8 cellular contexts compared by ENCODE assay signal in genomic region chr9:35114113-35114847, GRCh38. TPM values are rescaled to one million over a fixed set of nuclear protein-coding genes. Genes with fewer than 3 reads are reported as not detected.
DNase-seq lines count a peak whose midpoint lies in the region; TF ChIP-seq lines count a peak whose summit lies in the region.

No MANE protein-coding gene starts in this region.

- H3K4me1 ChIP-seq in Caco-2 (peaks cover 32% of the 10 kb centered on the region), Peyer's patch (peaks cover 0 to 55% (median 17%) of the 10 kb centered on the region in 4 donors)

- no TSS peak for BruUV-seq in Caco-2 (replicated peaks; lab: Mats Ljungman, UMichigan)

- H3K27ac Mint-ChIP-seq in Caco-2 (ENCODE audit: unreplicated experiment) (peak overlapping the region; percentile 35), nephron (peak overlapping the region; percentile 90 to 97 (median 93))
- peak overlapping the region; percentile 89 for H3K27ac Mint-ChIP-seq in activated T-helper 2 cell treated with anti-CD3 and anti-CD28 coated beads, Interferon-gamma antibody, Interleukin-2, Interleukin-4, amounts not matched to agents 10 μg/mL and 5 μg/mL and 100 μg/mL, durations not matched to agents 14 hours and 24 hours and 36 hours

- no peaks in the 10 kb centered on the region for H3K9me3 ChIP-seq in Caco-2
- no peaks in the 10 kb centered on the region for H3K9me3 ChIP-seq in Peyer's patch

- no peak for TF ChIP-seq CTCF in Caco-2 (IDR thresholded peaks at IDR 0.05; ENCODE audit: insufficient read depth in 1 of 2, low read depth in 1 of 2, low read length in 1 of 2, severe bottlenecking in 1 of 2, unreplicated experiment in 1 of 2)
- no peak for TF ChIP-seq CTCF in Peyer's patch (IDR thresholded peaks at IDR 0.05)
- no peak for TF ChIP-seq CTCF in fibroblast of the aortic adventitia (IDR thresholded peaks at IDR 0.05; ENCODE audit: insufficient read depth, low read length)
- no peak for TF ChIP-seq CTCF in nephron (IDR thresholded peaks at IDR 0.05; ENCODE audit: unreplicated experiment in 3 of 3)

- peak in 1 of 2 donors; percentile 19 for TF ChIP-seq POLR2A in Peyer's patch (IDR thresholded peaks at IDR 0.05)

- CTCF ChIA-PET in Caco-2 (lab: Charles Lee): interaction anchor here (0.9 kb wide), 1 partner anchor 439 kb away, joined by 5 read pairs; no protein-coding TSS in a partner anchor

- DNase-seq in Caco-2 (peak; percentile 66 to 83), HT-29 (ENCODE audit: low spot score) (peak; percentile 91), Peyer's patch (peak; percentile 51 to 90 (median 76)), fibroblast of the aortic adventitia (ENCODE audit: low read depth) (peak; percentile 96), NCI-H2171 treated with DMSO at 0.1 percent for 48 hours (lab: John Stamatoyannopoulos, UW) (no peak)
- DNase-seq in activated T-helper 2 cell treated with anti-CD3 and anti-CD28 coated beads, Interferon-gamma antibody, Interleukin-2, Interleukin-4, amounts not matched to agents 10 μg/mL and 5 μg/mL and 100 μg/mL, durations not matched to agents 14 hours and 24 hours and 36 hours (ENCODE audit: low spot score): peak; percentile 79

- H3K4me1 Mint-ChIP-seq in Caco-2 (ENCODE audit: low read depth, unreplicated experiment) (peaks cover 27% of the 10 kb centered on the region), nephron (peaks cover 47% of the 10 kb centered on the region)
- H3K4me1 Mint-ChIP-seq in activated T-helper 2 cell treated with anti-CD3 and anti-CD28 coated beads, Interferon-gamma antibody, Interleukin-2, Interleukin-4, amounts not matched to agents 10 μg/mL and 5 μg/mL and 100 μg/mL, durations not matched to agents 14 hours and 24 hours and 36 hours (ENCODE audit: low read depth): peaks cover 45% of the 10 kb centered on the region

- peak overlapping the region; percentile 91 for H3K4me3 Mint-ChIP-seq in Caco-2 (ENCODE audit: unreplicated experiment)
- peak overlapping the region; percentile 91 for H3K4me3 Mint-ChIP-seq in activated T-helper 2 cell treated with anti-CD3 and anti-CD28 coated beads, Interferon-gamma antibody, Interleukin-2, Interleukin-4, amounts not matched to agents 10 μg/mL and 5 μg/mL and 100 μg/mL, durations not matched to agents 14 hours and 24 hours and 36 hours (ENCODE audit: low read depth)
- peak overlapping the region; percentile 93 to 97 (median 94) for H3K4me3 Mint-ChIP-seq in nephron

- H3K27ac ChIP-seq in Peyer's patch: peak overlapping the region; percentile 78 to 94 (median 82)
- peak overlapping the region; percentile 89 for H3K27ac ChIP-seq in temporal lobe (ENCODE audit: low read depth, low read length)

- no peaks in the 10 kb centered on the region for H3K36me3 ChIP-seq in Caco-2 (ENCODE audit: control insufficient read depth, insufficient read depth, low read length)
- H3K36me3 ChIP-seq in Peyer's patch: no peaks in the 10 kb centered on the region

- H3K9me3 Mint-ChIP-seq in Caco-2 (ENCODE audit: unreplicated experiment) (no peaks in the 10 kb centered on the region), nephron (no peaks in the 10 kb centered on the region)
- H3K9me3 Mint-ChIP-seq in activated T-helper 2 cell treated with anti-CD3 and anti-CD28 coated beads, Interferon-gamma antibody, Interleukin-2, Interleukin-4, amounts not matched to agents 10 μg/mL and 5 μg/mL and 100 μg/mL, durations not matched to agents 14 hours and 24 hours and 36 hours: no peaks in the 10 kb centered on the region

- H3K4me3 ChIP-seq in Caco-2 (ENCODE audit: low read depth, low read length) (peak overlapping the region; percentile 92), Peyer's patch (peak overlapping the region; percentile 46 to 69 (median 60)), fibroblast of the aortic adventitia (ENCODE audit: low read depth, low read length) (peak overlapping the region; percentile 99)

- H3K27me3 ChIP-seq in Caco-2 (replicated peaks; ENCODE audit: control insufficient read depth, insufficient read depth, low read length) (no peaks in the 10 kb centered on the region), Peyer's patch (no peaks in the 10 kb centered on the region)

- peaks cover 28% of the 10 kb centered on the region for H3K36me3 Mint-ChIP-seq in Caco-2 (ENCODE audit: insufficient read depth, unreplicated experiment)
- H3K36me3 Mint-ChIP-seq in activated T-helper 2 cell treated with anti-CD3 and anti-CD28 coated beads, Interferon-gamma antibody, Interleukin-2, Interleukin-4, amounts not matched to agents 10 μg/mL and 5 μg/mL and 100 μg/mL, durations not matched to agents 14 hours and 24 hours and 36 hours (ENCODE audit: low read depth): no peaks in the 10 kb centered on the region
- H3K36me3 Mint-ChIP-seq in nephron (ENCODE audit: low read depth): peaks cover 3% of the 10 kb centered on the region

- POLR2A ChIA-PET in Caco-2 (lab: Charles Lee): interaction anchor here (0.5 to 3.3 kb wide), 2 partner anchors 11 to 40 kb away, joined by 3 to 26 read pairs; partner anchors contain the start of gene STOML2

- intact Hi-C loops in Caco-2 (cut with micrococcal nuclease; ENCODE audit: unreplicated experiment): loop anchor here (5.0 to 10.0 kb wide), 2 partner anchors 488 to 621 kb away; partner anchors contain the start of genes CREB3 and TLN1
- intact Hi-C loops in activated T-helper 2 cell treated with anti-CD3 and anti-CD28 coated beads, Interferon-gamma antibody, Interleukin-2, Interleukin-4, amounts not matched to agents 10 μg/mL and 5 μg/mL and 100 μg/mL, durations not matched to agents 14 hours and 24 hours and 36 hours (cut with micrococcal nuclease): loop anchor here (1.0 to 10.0 kb wide), 4 partner anchors 127 to 701 kb away; partner anchors contain the start of genes DNAI1, DNAJB5, FAM219A and HINT2

- H3K27me3 Mint-ChIP-seq in Caco-2 (ENCODE audit: insufficient read depth, unreplicated experiment) (no peaks in the 10 kb centered on the region), nephron (ENCODE audit: low read depth) (peaks cover 5% of the 10 kb centered on the region)
- no peaks in the 10 kb centered on the region for H3K27me3 Mint-ChIP-seq in activated T-helper 2 cell treated with anti-CD3 and anti-CD28 coated beads, Interferon-gamma antibody, Interleukin-2, Interleukin-4, amounts not matched to agents 10 μg/mL and 5 μg/mL and 100 μg/mL, durations not matched to agents 14 hours and 24 hours and 36 hours (ENCODE audit: low read depth)

RNA-seq across cellular contexts. Expression of gene ATOSB, which starts 1.4 kb away (rescaled TPM):
- 5.8 and 6.4 TPM in 2 replicates for total RNA-seq in Caco-2 (2022)
- total RNA-seq in HT-29 (2014; rRNA removed; shearing (Covaris generic)): 13.1 and 13.8 TPM in 2 replicates
- 10 to 100 TPM in 3 of 4 donors, 1 to 10 TPM in 1; 4.1 to 31.5 (median 22.6) TPM for total RNA-seq in Peyer's patch
- total RNA-seq in activated T-helper 2 cell treated with anti-CD3 and anti-CD28 coated beads, Interferon-gamma antibody, Interleukin-2, Interleukin-4, amounts not matched to agents 10 μg/mL and 5 μg/mL and 100 μg/mL, durations not matched to agents 14 hours and 24 hours and 36 hours: 7.0 and 7.3 TPM in 2 replicates
- total RNA-seq in fibroblast of the aortic adventitia (ENCODE audit: low replicate concordance): 14.1 and 22.1 TPM in 2 replicates
- total RNA-seq in temporal lobe: 14.8 TPM

RNA-seq across cellular contexts. Expression of gene STOML2, which starts 11.3 kb away (rescaled TPM):
- total RNA-seq in Caco-2 (2022) (235 and 239 TPM in 2 replicates), Peyer's patch (100 to 1,000 TPM in 1 of 4 donors, 10 to 100 TPM in 3; 54.1 to 104 (median 88.7) TPM), fibroblast of the aortic adventitia (ENCODE audit: low replicate concordance) (65.3 and 109 TPM in 2 replicates), temporal lobe (27.5 TPM)
- total RNA-seq in HT-29 (2014; rRNA removed; shearing (Covaris generic)): 252 and 264 TPM in 2 replicates
- total RNA-seq in activated T-helper 2 cell treated with anti-CD3 and anti-CD28 coated beads, Interferon-gamma antibody, Interleukin-2, Interleukin-4, amounts not matched to agents 10 μg/mL and 5 μg/mL and 100 μg/mL, durations not matched to agents 14 hours and 24 hours and 36 hours: 211 and 214 TPM in 2 replicates

RNA-seq across cellular contexts. Expression of gene PIGO, which starts 17.9 kb away (rescaled TPM):
- total RNA-seq in Caco-2 (2022) (38.7 and 41.5 TPM in 2 replicates), Peyer's patch (10 to 100 TPM; 14.9 to 30.5 (median 27.0) TPM), fibroblast of the aortic adventitia (ENCODE audit: low replicate concordance) (8.9 and 12.1 TPM in 2 replicates), temporal lobe (8.1 TPM)
- 33.4 and 38.5 TPM in 2 replicates for total RNA-seq in HT-29 (2014; rRNA removed; shearing (Covaris generic))
- total RNA-seq in activated T-helper 2 cell treated with anti-CD3 and anti-CD28 coated beads, Interferon-gamma antibody, Interleukin-2, Interleukin-4, amounts not matched to agents 10 μg/mL and 5 μg/mL and 100 μg/mL, durations not matched to agents 14 hours and 24 hours and 36 hours: 33.0 and 37.8 TPM in 2 replicates

RNA-seq across cellular contexts. Expression of gene FANCG, which starts 34.5 kb away (rescaled TPM):
- total RNA-seq in Caco-2 (2022): 68.9 and 74.8 TPM in 2 replicates
- total RNA-seq in HT-29 (2014; rRNA removed; shearing (Covaris generic)): 51.1 and 62.5 TPM in 2 replicates
- total RNA-seq in Peyer's patch: 10 to 100 TPM; 14.4 to 40.4 (median 22.2) TPM
- total RNA-seq in activated T-helper 2 cell treated with anti-CD3 and anti-CD28 coated beads, Interferon-gamma antibody, Interleukin-2, Interleukin-4, amounts not matched to agents 10 μg/mL and 5 μg/mL and 100 μg/mL, durations not matched to agents 14 hours and 24 hours and 36 hours: 102 and 107 TPM in 2 replicates
- 16.2 and 32.2 TPM in 2 replicates for total RNA-seq in fibroblast of the aortic adventitia (ENCODE audit: low replicate concordance)
- total RNA-seq in temporal lobe: 14.0 TPM

RNA-seq across cellular contexts. Expression of gene VCP, which starts 41.9 kb away (rescaled TPM):
- total RNA-seq in Caco-2 (2022) (281 TPM in 2 replicates), Peyer's patch (100 to 1,000 TPM; 124 to 244 (median 150) TPM), fibroblast of the aortic adventitia (ENCODE audit: low replicate concordance) (203 and 210 TPM in 2 replicates), temporal lobe (141 TPM)
- total RNA-seq in HT-29 (2014; rRNA removed; shearing (Covaris generic)): 347 and 349 TPM in 2 replicates
- total RNA-seq in activated T-helper 2 cell treated with anti-CD3 and anti-CD28 coated beads, Interferon-gamma antibody, Interleukin-2, Interleukin-4, amounts not matched to agents 10 μg/mL and 5 μg/mL and 100 μg/mL, durations not matched to agents 14 hours and 24 hours and 36 hours: 361 and 366 TPM in 2 replicates

Comparison
In these comparisons a context has a peak if more than half of its experiments do, and no peak if none do; other contexts are left out.
1. H3K27ac Mint-ChIP-seq: peak in every context shown above with its lines; median percentile 93 in nephron; 89 in activated T-helper 2 cell treated with anti-CD3 and anti-CD28 coated beads, Interferon-gamma antibody, Interleukin-2, Interleukin-4, amounts not matched to agents 10 μg/mL and 5 μg/mL and 100 μg/mL, durations not matched to agents 14 hours and 24 hours and 36 hours; 35 in Caco-2.